Comparison of ENCODE assay signal across 8 cellular contexts in genomic region chr2:205925373-205926337, GRCh38.
DNase-seq lines count a peak whose midpoint lies in the region; ATAC-seq, FAIRE-seq and TF ChIP-seq lines count a peak whose summit lies in the region.

No MANE protein-coding gene starts in this region.

- no peak for TF ChIP-seq EP300 in transverse colon (IDR thresholded peaks at IDR 0.05; ENCODE audit: low read depth)

- H3K4me3 ChIP-seq in HUES6 (ENCODE audit: low read depth, low read length), result peak overlapping the region; percentile 37; the same call in 1 of the 2 replicates
- H3K4me3 ChIP-seq in SJCRH30, result peak overlapping the region; percentile 40
- H3K4me3 ChIP-seq in pancreas, result peak overlapping the region in 1 of 4 donors; percentile 15
- peak overlapping the region in 2 of 4 donors; percentile 3 to 16 for H3K4me3 ChIP-seq in transverse colon

- WGBS in pancreas, 2 donors, result 9 to 13% methylated on average over 32 to 33 of the region's 33 CpGs
- WGBS in transverse colon (ENCODE audit: low coverage in 1 of 2), 2 donors, result 18 to 38% methylated on average over 10 to 28 of the region's 33 CpGs

- H3K36me3 ChIP-seq in HUES6 (ENCODE audit: control insufficient read depth, insufficient read depth, low read length) (no peaks in the 10 kb centered on the region), SJCRH30 (no peaks in the 10 kb centered on the region), pancreas (no peaks in the 10 kb centered on the region), transverse colon (no peaks in the 10 kb centered on the region)

- intact Hi-C loops in head of caudate nucleus (cut with DNase I), result loop anchor here (10.0 kb wide), 1 partner anchor 161 kb away; no protein-coding TSS in a partner anchor
- intact Hi-C loops in pancreas (cut with DNase I), result loop anchor here in 1 of 3 donors (10.0 kb wide), 1 partner anchor 151 kb away; no protein-coding TSS in a partner anchor
- intact Hi-C loops in transverse colon (cut with DNase I; ENCODE audit: low total_unique reads), result loop anchor here (5.0 kb wide), 1 partner anchor 158 kb away; no protein-coding TSS in a partner anchor

- TF ChIP-seq POLR2A in transverse colon (IDR thresholded peaks at IDR 0.05), result no peak

- ATAC-seq in GM21515 (IDR thresholded peaks at IDR 0.05; ENCODE audit: unreplicated experiment) (peak; percentile 96), pancreas (peak; percentile 78 to 95 (median 90))

- peaks cover 33% of the 10 kb centered on the region for H3K27me3 ChIP-seq in HUES6 (ENCODE audit: control insufficient read depth, insufficient read depth, low read length)
- H3K27me3 ChIP-seq in SJCRH30, result no peaks in the 10 kb centered on the region
- no peaks in the 10 kb centered on the region for H3K27me3 ChIP-seq in pancreas
- H3K27me3 ChIP-seq in transverse colon, result peaks cover 11% of the 10 kb centered on the region

- no peak for FAIRE-seq in pancreas (lab: Jason Lieb, UNC)

- DNase-seq in DMS53 (lab: John Stamatoyannopoulos, UW) (peak; percentile 77), SJCRH30 (peak; percentile 85 to 90), head of caudate nucleus (peak; percentile 47 to 91 (median 78)), pancreas (peak; percentile 52 to 94 (median 78)), transverse colon (peak; percentile 81)
- DNase-seq in activated naive CD4-positive, alpha-beta T cell treated with Interleukin-2 at 50 U/mL for 16 hours, result peak; percentile 70

- peak; percentile 76 to 82 (median 82) for TF ChIP-seq CTCF in pancreas (IDR thresholded peaks at IDR 0.05)
- peak; percentile 91 to 94 (median 92) for TF ChIP-seq CTCF in transverse colon (IDR thresholded peaks at IDR 0.05)

- no peak overlapping the region for H3K9ac ChIP-seq in HUES6 (ENCODE audit: low read length)

- in situ Hi-C loops in transverse colon (cut with MboI; ENCODE audit: low pct_ligation_motif_present in 1 of 4, low pct_unique_long_range_greater_than_20kb in 1 of 4, low sequenced_read_pairs in 3 of 4), result loop anchor here in 1 of 4 donors (10.0 to 25.0 kb wide), 2 partner anchors 151 to 1613 kb away; no protein-coding TSS in a partner anchor

- H3K27ac ChIP-seq in HUES6 (ENCODE audit: low read depth, low read length), result no peak overlapping the region
- H3K27ac ChIP-seq in SJCRH30, result peak overlapping the region; percentile 45
- H3K27ac ChIP-seq in pancreas, result no peak overlapping the region
- peak overlapping the region in 2 of 4 donors; percentile 7 to 14 for H3K27ac ChIP-seq in transverse colon

- H3K9me3 ChIP-seq in HUES6 (ENCODE audit: control insufficient read depth, insufficient read depth, low read depth, low read length) (no peaks in the 10 kb centered on the region), SJCRH30 (replicated peaks) (no peaks in the 10 kb centered on the region), pancreas (no peaks in the 10 kb centered on the region), transverse colon (no peaks in the 10 kb centered on the region)

- H3K4me1 ChIP-seq in HUES6 (ENCODE audit: control insufficient read depth, insufficient read depth, low read length), result peaks cover 13% of the 10 kb centered on the region
- peaks cover 22% of the 10 kb centered on the region for H3K4me1 ChIP-seq in SJCRH30
- peaks cover 5 to 14% (median 10%) of the 10 kb centered on the region in 3 donors for H3K4me1 ChIP-seq in pancreas
- peaks cover 3 to 27% (median 19%) of the 10 kb centered on the region in 4 donors for H3K4me1 ChIP-seq in transverse colon
